ENCODE assay signal across 15 cellular contexts in genomic region chr4:114043116-114043515, GRCh38.
A peak's percentile ranks its signal among the peaks of the same experiment; 100 is the strongest.
DNase-seq lines count a peak whose midpoint lies in the region; TF ChIP-seq lines count a peak whose summit lies in the region.
"Had no signal": no experiment of that assay in that cellular context is flagged by ENCODE, and none has a peak within 500 bp of the region (broad histone marks: within the 10 kb centered on the region; RNA-seq: fewer than 3 reads in every experiment).

No MANE protein-coding gene starts in this region.

- H3K4me3 Mint-ChIP-seq in endothelial cell (ENCODE audit: unreplicated experiment): no peak overlapping the region
- H3K4me3 Mint-ChIP-seq: CD8-positive, alpha-beta memory T cell; GM23338 had no signal

- H3K36me3 Mint-ChIP-seq in endothelial cell (ENCODE audit: low read depth, unreplicated experiment): no peaks in the 10 kb centered on the region
- H3K36me3 Mint-ChIP-seq: CD8-positive, alpha-beta memory T cell had no signal

- DNase-seq in DMS 273 (lab: John Stamatoyannopoulos, UW; ENCODE audit: unreplicated experiment): peak; percentile 34
- no peak for DNase-seq in DMS 273 treated with DMSO at 0.1 percent for 48 hours (lab: John Stamatoyannopoulos, UW)
- DNase-seq in NCI-H69 (lab: John Stamatoyannopoulos, UW): peak; percentile 49
- DNase-seq in endothelial cell (ENCODE audit: low spot score): no peak
- DNase-seq in pulmonary artery endothelial cell (ENCODE audit: low read depth, low spot score): peak; percentile 77
- no peak for DNase-seq in DMS153 treated with DMSO at 0.1 percent for 48 hours (lab: John Stamatoyannopoulos, UW; ENCODE audit: unreplicated experiment)
- DNase-seq in epidermal melanocyte (ENCODE audit: insufficient read length, low spot score): no peak
- no peak for DNase-seq in inferior parietal cortex (ENCODE audit: extremely low spot score)
- DNase-seq: CD8-positive, alpha-beta memory T cell; NCI-H1105 treated with DMSO at 0.1 percent for 48 hours; NCI-H187 treated with DMSO at 0.1 percent for 48 hours; NCI-H510A treated with DMSO at 0.1 percent for 48 hours; NK-92 treated with Interleukin-12 subunit alpha and Interleukin-12 subunit beta, amount 100 ng/mL, for 24 hours; OCI-M1 had no signal

- no peaks in the 10 kb centered on the region for H3K27me3 Mint-ChIP-seq in endothelial cell (ENCODE audit: unreplicated experiment)

- no peaks in the 10 kb centered on the region for H3K9me3 Mint-ChIP-seq in endothelial cell (ENCODE audit: unreplicated experiment)
- H3K9me3 Mint-ChIP-seq: CD8-positive, alpha-beta memory T cell; GM23338 had no signal

- TF ChIP-seq CTCF in endothelial cell (IDR thresholded peaks at IDR 0.05; ENCODE audit: unreplicated experiment): no peak

- H3K27ac Mint-ChIP-seq in endothelial cell (ENCODE audit: unreplicated experiment): peak overlapping the region; percentile 81
- H3K27ac Mint-ChIP-seq: CD8-positive, alpha-beta memory T cell; GM23338 had no signal

- H3K4me1 Mint-ChIP-seq in endothelial cell (ENCODE audit: unreplicated experiment): peaks cover 12% of the 10 kb centered on the region
- H3K4me1 Mint-ChIP-seq: GM23338 had no signal

Comparison
In these comparisons a context has a peak if more than half of its experiments do, and no peak if none do; other contexts are left out.
1. DNase-seq: peak in DMS 273 (single experiment), NCI-H69 (single experiment) and pulmonary artery endothelial cell (single experiment); none in DMS 273 treated with DMSO at 0.1 percent for 48 hours (single experiment), endothelial cell (single experiment), DMS153 treated with DMSO at 0.1 percent for 48 hours (single experiment), epidermal melanocyte (single experiment) and inferior parietal cortex (single experiment).